18 cellular contexts compared by ENCODE assay signal in the genomic region with DNA sequence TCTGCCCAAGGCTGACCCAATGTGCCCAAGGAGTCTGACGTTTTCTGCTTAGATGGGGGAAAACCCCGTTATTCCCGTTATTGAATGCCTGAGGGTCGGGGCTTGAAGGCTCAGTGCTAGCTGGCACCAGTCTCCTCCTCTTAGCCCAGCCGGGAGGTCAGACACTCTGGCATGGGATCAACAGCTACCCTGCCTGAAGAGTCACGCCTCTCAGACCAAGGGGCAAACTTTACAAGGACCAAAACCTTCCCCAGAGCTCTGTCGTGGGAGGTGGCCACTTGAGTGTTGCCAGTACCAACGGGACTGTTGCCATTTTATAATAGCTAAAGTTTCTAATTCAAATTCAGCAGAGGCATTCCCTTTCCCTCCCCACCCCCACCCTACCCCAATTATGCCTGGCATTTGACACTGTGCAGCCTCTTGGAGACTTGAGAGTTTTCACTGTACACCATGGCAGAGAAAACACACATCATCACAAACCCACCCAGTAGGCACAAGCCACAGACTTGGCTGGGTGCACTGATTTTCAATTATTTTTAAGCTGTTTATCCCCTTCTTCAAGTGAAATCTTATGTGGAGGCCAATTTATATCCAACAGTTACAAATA.
DNase-seq lines count a peak whose midpoint lies in the region; ATAC-seq and TF ChIP-seq lines count a peak whose summit lies in the region.
"Had no signal": no experiment of that assay in that cellular context is flagged by ENCODE, and none has a peak within 500 bp of the region (broad histone marks: within the 10 kb centered on the region; RNA-seq: fewer than 3 reads in every experiment).

No MANE protein-coding gene starts in this region.

- H3K27ac ChIP-seq in right atrium auricular region, result no peak overlapping the region
- no peak overlapping the region for H3K27ac ChIP-seq in neuronal stem cell (replicated peaks; ENCODE audit: low read length)
- peak overlapping the region; percentile 82 to 84 for H3K27ac ChIP-seq in tibial artery

- H3K18ac ChIP-seq in neuronal stem cell (ENCODE audit: low read length), result peak overlapping the region; percentile 56

- H3K4me1 ChIP-seq in right atrium auricular region (peaks cover 0 to 9% of the 10 kb centered on the region in 2 donors), neuronal stem cell (ENCODE audit: control insufficient read depth in 2 of 2, insufficient read depth in 1 of 2, low read depth in 1 of 2, low read length in 2 of 2) (peaks cover 0 to 4% of the 10 kb centered on the region in 2 donors), tibial artery (peaks cover 0 to 40% (median 27%) of the 10 kb centered on the region in 4 donors)

- no peak overlapping the region for H2BK15ac ChIP-seq in neuronal stem cell (ENCODE audit: low read length)

- no peaks in the 10 kb centered on the region for H3K9me3 Mint-ChIP-seq in immature natural killer cell

- no peaks in the 10 kb centered on the region for H3K36me3 Mint-ChIP-seq in immature natural killer cell

- TF ChIP-seq CTCF in right atrium auricular region (IDR thresholded peaks at IDR 0.05) (no peak), tibial artery (IDR thresholded peaks at IDR 0.05) (no peak)

- ATAC-seq in Right ventricle myocardium inferior (peak; percentile 44), left ventricle myocardium superior (peak; percentile 54)
- ATAC-seq: HepG2 had no signal

- no CpG with 5 or more reads among the region's 8 CpGs for whole genome bisulfite sequencing in neuronal stem cell (ENCODE audit: extremely low coverage in 2 of 2, insufficient read length in 2 of 2, insufficient replicate concordance in 1 of 2), 2 donors

- no peak overlapping the region for H3K9ac ChIP-seq in neuronal stem cell (ENCODE audit: low read depth, low read length, poor library complexity)

- H3K79me1 ChIP-seq in neuronal stem cell (ENCODE audit: low read depth, low read length), result no peaks in the 10 kb centered on the region

- no peak overlapping the region for H3K14ac ChIP-seq in neuronal stem cell (ENCODE audit: low read length)

- peaks cover 6 to 13% (median 6%) of the 10 kb centered on the region in 3 donors for H3K27me3 Mint-ChIP-seq in immature natural killer cell (ENCODE audit: low read depth in 3 of 3)

- no peak overlapping the region for H2AK5ac ChIP-seq in neuronal stem cell (ENCODE audit: low read depth, low read length)

- no peak overlapping the region for H4K91ac ChIP-seq in neuronal stem cell (ENCODE audit: low read depth, low read length, poor library complexity)

- no peaks in the 10 kb centered on the region for H3K27me3 ChIP-seq in right atrium auricular region
- no peaks in the 10 kb centered on the region for H3K27me3 ChIP-seq in neuronal stem cell (ENCODE audit: control insufficient read depth in 3 of 3, insufficient read depth in 3 of 3, low read depth in 1 of 3, low read length in 3 of 3)
- no peaks in the 10 kb centered on the region for H3K27me3 ChIP-seq in tibial artery

- no peaks in the 10 kb centered on the region for H3K4me1 Mint-ChIP-seq in immature natural killer cell
- H3K4me1 Mint-ChIP-seq: B cell had no signal

- H3K27ac Mint-ChIP-seq in immature natural killer cell, result no peak overlapping the region
- H3K27ac Mint-ChIP-seq: B cell had no signal

- H3K4me3 ChIP-seq in right atrium auricular region, result no peak overlapping the region
- H3K4me3 ChIP-seq in neuronal stem cell (ENCODE audit: low read length in 2 of 2), result no peak overlapping the region
- no peak overlapping the region for H3K4me3 ChIP-seq in tibial artery

- no peak for DNase-seq in Right ventricle myocardium inferior (ENCODE audit: missing footprints)
- no peak for DNase-seq in right atrium auricular region (ENCODE audit: low spot score)
- DNase-seq in left ventricle myocardium superior, result no peak
- DNase-seq in neuronal stem cell (ENCODE audit: low spot score), result no peak
- DNase-seq in tibial artery, result peak in 1 of 2 donors; percentile 30
- no peak for DNase-seq in immature natural killer cell
- no peak for DNase-seq in middle frontal gyrus (ENCODE audit: extremely low spot score, low spot score)
- no peak for DNase-seq in inferior parietal cortex (ENCODE audit: extremely low spot score)
- DNase-seq: 8988T, KBM-7, MV-4-11, NCI-H1417, NCI-H187 treated with DMSO at 0.1 percent for 48 hours, NCI-H226, NCI-H82, OCI-M1 had no signal

- no peak overlapping the region for H3K4ac ChIP-seq in neuronal stem cell (ENCODE audit: low read length)

- no peak overlapping the region for H2AFZ ChIP-seq in neuronal stem cell (ENCODE audit: low read length)

- H2BK120ac ChIP-seq in neuronal stem cell (ENCODE audit: low read depth, low read length), result no peak overlapping the region

- H3K36me3 ChIP-seq in right atrium auricular region (no peaks in the 10 kb centered on the region), neuronal stem cell (replicated peaks in 1 of 2; ENCODE audit: control insufficient read depth in 2 of 2, insufficient read depth in 2 of 2, low read length in 2 of 2) (no peaks in the 10 kb centered on the region), tibial artery (no peaks in the 10 kb centered on the region)

- no peak overlapping the region for H3K23ac ChIP-seq in neuronal stem cell (ENCODE audit: low read depth, low read length, poor library complexity)

- no peak overlapping the region for H4K8ac ChIP-seq in neuronal stem cell (ENCODE audit: low read depth, low read length)

- H2BK5ac ChIP-seq in neuronal stem cell (ENCODE audit: low read length), result no peak overlapping the region

- H2BK12ac ChIP-seq in neuronal stem cell (ENCODE audit: low read length), result no peak overlapping the region

- intact Hi-C loops in Right ventricle myocardium inferior (cut with DNase I) (no loop called here), left ventricle myocardium superior (cut with micrococcal nuclease) (no loop called here), tibial artery (cut with DNase I; ENCODE audit: low total_unique reads) (no loop called here)

- no peak overlapping the region for H3K4me3 Mint-ChIP-seq in immature natural killer cell
- H3K4me3 Mint-ChIP-seq: B cell had no signal

- peaks cover 0 to 11% of the 10 kb centered on the region in 2 donors for H3K9me3 ChIP-seq in right atrium auricular region
- no peaks in the 10 kb centered on the region for H3K9me3 ChIP-seq in neuronal stem cell (replicated peaks in 1 of 2; ENCODE audit: control insufficient read depth in 2 of 2, insufficient read depth in 1 of 2, low read depth in 1 of 2, low read length in 2 of 2)
- peaks cover 0 to 18% (median 13%) of the 10 kb centered on the region in 3 donors for H3K9me3 ChIP-seq in tibial artery

- no peak overlapping the region for H3K4me2 ChIP-seq in neuronal stem cell (ENCODE audit: insufficient read depth, low read length, poor library complexity, severe bottlenecking)

Comparison
In these comparisons a context has a peak if more than half of its experiments do, and no peak if none do; other contexts are left out.
1. H3K27ac ChIP-seq: peak in tibial artery (2 of 2); none in right atrium auricular region (0 of 2) and neuronal stem cell (single experiment).